Comparison of ENCODE assay signal across 21 cellular contexts in the genomic region with DNA sequence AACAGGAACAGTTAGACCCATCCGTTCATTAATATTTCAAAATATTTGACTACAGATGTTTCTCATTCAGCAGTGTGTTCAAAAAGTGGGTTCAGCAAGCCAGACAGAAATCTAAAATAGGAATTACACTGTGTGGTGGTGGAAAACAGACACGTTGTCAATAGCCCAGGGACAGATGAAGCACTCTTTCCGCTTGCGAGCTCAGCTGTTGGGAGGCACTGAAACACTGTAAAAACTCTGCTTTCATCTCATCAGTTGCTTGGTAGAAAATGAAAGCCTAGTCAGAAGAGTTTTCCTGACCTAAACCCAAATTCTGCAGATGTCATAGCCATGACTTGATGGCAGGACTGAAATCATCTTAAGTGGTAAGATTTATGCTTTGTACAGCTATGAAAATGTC. TPM values are rescaled to one million over a fixed set of nuclear protein-coding genes. Genes with fewer than 3 reads are reported as not detected.
DNase-seq lines count a peak whose midpoint lies in the region; ATAC-seq and TF ChIP-seq lines count a peak whose summit lies in the region.
"Had no signal": no experiment of that assay in that cellular context is flagged by ENCODE, and none has a peak within 500 bp of the region (broad histone marks: within the 10 kb centered on the region; RNA-seq: fewer than 3 reads in every experiment).

No MANE protein-coding gene starts in this region.

- TF ChIP-seq CTCF in thoracic aorta (IDR thresholded peaks at IDR 0.05) = no peak

- peaks cover 7% of the 10 kb centered on the region for H3K36me3 ChIP-seq in thoracic aorta

- H3K27me3 Mint-ChIP-seq in activated T-cell treated with anti-CD3 and anti-CD28 coated beads, Interleukin-2, amount 50 U/mL, for 24 hours = no peaks in the 10 kb centered on the region
- no peaks in the 10 kb centered on the region for H3K27me3 Mint-ChIP-seq in activated T-cell treated with anti-CD3 and anti-CD28 coated beads, Interleukin-2, amount 50 U/mL, for 4 hours (ENCODE audit: low read depth)
- H3K27me3 Mint-ChIP-seq: natural killer cell treated with Interleukin-12 subunit alpha and Interleukin-12 subunit beta and Interleukin-15 and Interleukin-18, amount 100 ng/mL, for 72 hours; progenitor cell of endocrine pancreas had no signal

- H3K27ac ChIP-seq in thoracic aorta = peak overlapping the region; percentile 90 to 93
- H3K27ac ChIP-seq: spleen, upper lobe of left lung had no signal

- H3K9me3 ChIP-seq in thoracic aorta = no peaks in the 10 kb centered on the region
- H3K9me3 ChIP-seq: spleen, upper lobe of left lung had no signal

- H3K36me3 Mint-ChIP-seq in activated T-cell treated with anti-CD3 and anti-CD28 coated beads, Interleukin-2, amount 50 U/mL, for 24 hours (ENCODE audit: low read depth) = peaks cover 46% of the 10 kb centered on the region
- peaks cover 37% of the 10 kb centered on the region for H3K36me3 Mint-ChIP-seq in activated T-cell treated with anti-CD3 and anti-CD28 coated beads, Interleukin-2, amount 50 U/mL, for 4 hours (ENCODE audit: insufficient read depth)

- H3K4me3 ChIP-seq in thoracic aorta = no peak overlapping the region
- H3K4me3 ChIP-seq: spleen, upper lobe of left lung had no signal

- no peak for DNase-seq in activated T-cell treated with anti-CD3 and anti-CD28 coated beads, Interleukin-2, amount 50 U/mL, for 24 hours
- no peak for DNase-seq in activated T-cell treated with anti-CD3 and anti-CD28 coated beads, Interleukin-2, amount 50 U/mL, for 4 hours
- DNase-seq in M059J (ENCODE audit: low read depth) (peak; percentile 33), fibroblast of gingiva (ENCODE audit: low read depth) (peak; percentile 6), thoracic aorta (ENCODE audit: low spot score) (no peak), GDM1 (lab: John Stamatoyannopoulos, UW) (no peak), cortex of kidney (lab: John Stamatoyannopoulos, UW) (no peak)
- DNase-seq: activated CD8-positive, alpha-beta memory T cell treated with anti-CD3 and anti-CD28 coated beads for 24 hours; activated gamma-delta T cell; DND-41; hippocampal formation; IMR-90; kidney; mammary epithelial cell; NCI-H1930; spleen; SW 1271; upper lobe of left lung had no signal

- H3K27me3 ChIP-seq in thoracic aorta (replicated peaks; ENCODE audit: insufficient read depth) = no peaks in the 10 kb centered on the region
- H3K27me3 ChIP-seq: spleen, upper lobe of left lung had no signal

- peak overlapping the region; percentile 8 for H3K27ac Mint-ChIP-seq in activated T-cell treated with anti-CD3 and anti-CD28 coated beads, Interleukin-2, amount 50 U/mL, for 24 hours
- H3K27ac Mint-ChIP-seq: natural killer cell treated with Interleukin-12 subunit alpha and Interleukin-12 subunit beta and Interleukin-15 and Interleukin-18, amount 100 ng/mL, for 72 hours; progenitor cell of endocrine pancreas had no signal

- H3K4me3 Mint-ChIP-seq in activated T-cell treated with anti-CD3 and anti-CD28 coated beads, Interleukin-2, amount 50 U/mL, for 24 hours = no peak overlapping the region
- H3K4me3 Mint-ChIP-seq in activated T-cell treated with anti-CD3 and anti-CD28 coated beads, Interleukin-2, amount 50 U/mL, for 4 hours = no peak overlapping the region
- H3K4me3 Mint-ChIP-seq: natural killer cell treated with Interleukin-12 subunit alpha and Interleukin-12 subunit beta and Interleukin-15 and Interleukin-18, amount 100 ng/mL, for 72 hours had no signal

- no peak for ATAC-seq in activated T-cell treated with anti-CD3 and anti-CD28 coated beads, Interleukin-2, amount 50 U/mL, for 4 hours
- no peak for ATAC-seq in thoracic aorta (ENCODE audit: insufficient number of reproducible peaks, low FRiP score, low read depth)
- no peak for ATAC-seq in HG03432 (IDR thresholded peaks at IDR 0.05; ENCODE audit: unreplicated experiment)
- ATAC-seq: natural killer cell treated with Interleukin-12 subunit alpha and Interleukin-12 subunit beta and Interleukin-15 and Interleukin-18, amount 100 ng/mL, for 72 hours had no signal

- H3K9me3 Mint-ChIP-seq in activated T-cell treated with anti-CD3 and anti-CD28 coated beads, Interleukin-2, amount 50 U/mL, for 24 hours = no peaks in the 10 kb centered on the region
- no peaks in the 10 kb centered on the region for H3K9me3 Mint-ChIP-seq in activated T-cell treated with anti-CD3 and anti-CD28 coated beads, Interleukin-2, amount 50 U/mL, for 4 hours
- H3K9me3 Mint-ChIP-seq: natural killer cell treated with Interleukin-12 subunit alpha and Interleukin-12 subunit beta and Interleukin-15 and Interleukin-18, amount 100 ng/mL, for 72 hours had no signal

- H3K4me1 ChIP-seq in thoracic aorta (ENCODE audit: control insufficient read depth in 1 of 2, low read depth in 2 of 2) = peaks cover 28 to 50% of the 10 kb centered on the region in 2 donors
- H3K4me1 ChIP-seq: spleen, upper lobe of left lung had no signal

- peaks cover 8% of the 10 kb centered on the region for H3K4me1 Mint-ChIP-seq in activated T-cell treated with anti-CD3 and anti-CD28 coated beads, Interleukin-2, amount 50 U/mL, for 24 hours (ENCODE audit: low read depth)
- no peaks in the 10 kb centered on the region for H3K4me1 Mint-ChIP-seq in activated T-cell treated with anti-CD3 and anti-CD28 coated beads, Interleukin-2, amount 50 U/mL, for 4 hours (ENCODE audit: low read depth)

RNA-seq across cellular contexts. Expression of gene LRP2BP, which starts 38.5 kb away (rescaled TPM):
- under 1 TPM; 0.16 to 0.40 (median 0.21) TPM for total RNA-seq in activated T-cell treated with anti-CD3 and anti-CD28 coated beads, Interleukin-2, amount 50 U/mL, for 4 hours
- total RNA-seq in M059J (2014; rRNA removed; shearing (Covaris generic)) = 0.07 and 0.34 TPM in 2 replicates
- 1 to 10 TPM; 4.4 to 7.6 TPM for total RNA-seq in thoracic aorta

RNA-seq across cellular contexts. Expression of gene ANKRD37, which starts 39.4 kb away (rescaled TPM):
- 10 to 100 TPM; 16.8 to 20.8 (median 20.3) TPM for total RNA-seq in activated T-cell treated with anti-CD3 and anti-CD28 coated beads, Interleukin-2, amount 50 U/mL, for 4 hours
- 6.3 and 8.5 TPM in 2 replicates for total RNA-seq in M059J (2014; rRNA removed; shearing (Covaris generic))
- 10 to 100 TPM; 15.7 to 24.2 TPM for total RNA-seq in thoracic aorta

Comparison
In these comparisons a context has a peak if more than half of its experiments do, and no peak if none do; other contexts are left out.
1. DNase-seq: peak in M059J (single experiment) and fibroblast of gingiva (single experiment); none in activated T-cell treated with anti-CD3 and anti-CD28 coated beads, Interleukin-2, amount 50 U/mL, for 24 hours (single experiment), activated T-cell treated with anti-CD3 and anti-CD28 coated beads, Interleukin-2, amount 50 U/mL, for 4 hours (single experiment), thoracic aorta (single experiment), GDM1 (single experiment) and cortex of kidney (single experiment).